Comparison of ENCODE assay signal across 1 cellular context in the genomic region with DNA sequence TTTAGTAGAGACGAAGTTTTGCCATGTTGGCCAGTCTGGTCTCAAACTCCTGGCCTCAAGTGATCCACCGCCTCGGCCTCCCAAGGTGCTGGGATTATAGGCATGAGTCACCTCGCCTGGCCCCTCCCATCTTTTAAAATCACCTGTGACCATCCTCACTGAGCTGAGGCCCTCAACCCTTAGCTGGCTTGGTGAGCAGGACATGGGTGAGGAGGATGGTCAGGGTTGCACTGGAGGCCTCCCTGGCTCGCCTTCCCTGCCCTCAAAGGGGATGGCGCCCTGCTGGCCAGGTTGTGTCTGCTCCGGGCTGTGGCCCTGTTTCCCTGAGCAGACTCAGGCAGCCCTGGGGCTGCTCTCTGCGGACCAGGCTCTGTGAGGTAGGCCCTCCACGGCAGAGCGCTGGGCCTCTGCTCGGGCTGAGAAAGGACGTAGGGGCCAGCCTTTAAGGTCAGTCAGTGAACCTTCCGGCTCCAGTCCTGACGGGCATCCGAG.
TF ChIP-seq lines count a peak whose summit lies in the region.

No MANE protein-coding gene starts in this region.

TF ChIP-seq in H1, 55 proteins besides CTCF, POLR2A, EP300 and RAD21:
- TF ChIP-seq SIX5 (IDR thresholded peaks at IDR 0.05; ENCODE audit: low read depth, low read length) (no peak), BCL11A (IDR thresholded peaks at IDR 0.05; ENCODE audit: low read depth in 2 of 2, low read length in 2 of 2) (no peak), KDM5A (IDR thresholded peaks at IDR 0.05; ENCODE audit: low read length) (no peak), BACH1 (IDR thresholded peaks at IDR 0.05; ENCODE audit: low read length) (no peak), CHD2 (IDR thresholded peaks at IDR 0.05; ENCODE audit: low read length) (no peak), TAF1 (IDR thresholded peaks at IDR 0.05; ENCODE audit: low read depth, low read length) (no peak)
